21 cellular contexts compared by ENCODE assay signal in the genomic region with DNA sequence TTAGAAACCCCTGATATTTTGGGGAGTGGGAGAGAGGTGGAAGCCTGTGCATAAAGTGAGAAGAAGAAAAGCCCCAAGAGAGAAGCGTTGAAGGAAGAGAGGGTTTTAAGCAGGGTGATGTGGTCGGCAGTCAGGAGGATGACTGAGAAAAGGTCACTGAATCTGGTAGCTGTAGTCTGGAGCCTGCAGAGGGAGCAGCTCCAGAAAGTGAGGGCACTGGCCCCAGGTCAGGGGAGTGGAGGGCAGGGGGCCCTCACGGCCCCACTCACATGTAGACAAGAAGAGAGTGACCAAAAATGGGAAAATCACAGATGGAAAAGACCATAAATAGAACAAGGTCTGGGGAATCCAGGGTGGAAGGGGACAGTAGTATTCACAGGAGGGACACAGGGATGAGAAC.
A peak's percentile ranks its signal among the peaks of the same experiment; 100 is the strongest.
DNase-seq lines count a peak whose midpoint lies in the region; ATAC-seq and TF ChIP-seq lines count a peak whose summit lies in the region.
"Had no signal": no experiment of that assay in that cellular context is flagged by ENCODE, and none has a peak within 500 bp of the region (broad histone marks: within the 10 kb centered on the region; RNA-seq: fewer than 3 reads in every experiment).

No MANE protein-coding gene starts in this region.

- peaks cover 9% of the 10 kb centered on the region for H3K36me3 Mint-ChIP-seq in CD4-positive, CD25-positive, alpha-beta regulatory T cell
- H3K36me3 Mint-ChIP-seq in chondrocyte (ENCODE audit: low read depth) = peaks cover 28% of the 10 kb centered on the region

- H3K9me3 Mint-ChIP-seq in CD4-positive, CD25-positive, alpha-beta regulatory T cell = peaks cover 0 to 12% (median 1%) of the 10 kb centered on the region in 7 donors
- H3K9me3 Mint-ChIP-seq in chondrocyte (ENCODE audit: low read depth) = peaks cover 14% of the 10 kb centered on the region
- H3K9me3 Mint-ChIP-seq: activated CD4-positive, alpha-beta T cell treated with anti-CD3 and anti-CD28 coated beads, Interleukin-2, amount 10 ng/mL, durations not matched to agents 24 days and 14 days had no signal

- no peaks in the 10 kb centered on the region for H3K27me3 ChIP-seq in CD4-positive, CD25-positive, alpha-beta regulatory T cell (ENCODE audit: control insufficient read depth, insufficient read depth, low read length)
- H3K27me3 ChIP-seq in H7 (ENCODE audit: control insufficient read depth, insufficient read depth, low read length) = no peaks in the 10 kb centered on the region
- no peaks in the 10 kb centered on the region for H3K27me3 ChIP-seq in osteoblast (ENCODE audit: insufficient read depth, low read length)
- H3K27me3 ChIP-seq: heart left ventricle, left lung had no signal

- no peaks in the 10 kb centered on the region for H3K9me3 ChIP-seq in CD4-positive, CD25-positive, alpha-beta regulatory T cell (ENCODE audit: control insufficient read depth in 2 of 2, low read length in 2 of 2)
- H3K9me3 ChIP-seq in osteoblast (ENCODE audit: low read depth, low read length) = no peaks in the 10 kb centered on the region
- H3K9me3 ChIP-seq: HAP-1 had no signal

- no peaks in the 10 kb centered on the region for H3K79me2 ChIP-seq in osteoblast (ENCODE audit: insufficient read depth, low read length)

- DNase-seq in CD4-positive, CD25-positive, alpha-beta regulatory T cell = no peak
- DNase-seq in H7 (peak; percentile 38), chondrocyte (ENCODE audit: low spot score) (no peak), osteoblast (ENCODE audit: insufficient read length, low spot score, missing footprints) (no peak), NCI-H2081 treated with DMSO at 0.1 percent for 48 hours (lab: John Stamatoyannopoulos, UW) (no peak), KG1 (lab: John Stamatoyannopoulos, UW) (no peak)
- DNase-seq: activated CD4-positive, alpha-beta T cell treated with anti-CD3 and anti-CD28 coated beads, Interleukin-2, amount 10 ng/mL, durations not matched to agents 24 days and 14 days; activated effector memory CD4-positive, alpha-beta T cell treated with anti-CD3 and anti-CD28 coated beads, Interleukin-2, amount 50 U/mL, for 16 hours; CD4-positive, alpha-beta memory T cell; GDM1; heart left ventricle; left lung; NCI-H1417; NCI-H526 treated with DMSO at 0.1 percent for 48 hours; occipital lobe; right cardiac atrium; stimulated activated CD8-positive, alpha-beta memory T cell treated with anti-CD3 and anti-CD28 coated beads, Interleukin-4, amount 100 ng/mL, for 48 hours; SW 1271 had no signal

- no peak for ATAC-seq in CD4-positive, CD25-positive, alpha-beta regulatory T cell (ENCODE audit: low read depth in 2 of 2)
- no peak for ATAC-seq in activated CD4-positive, CD25-positive, alpha-beta regulatory T cell treated with anti-CD3 and anti-CD28 coated beads, Interleukin-2, amount 50 U/mL, for 24 hours
- ATAC-seq: left lung, Right ventricle myocardium inferior had no signal

- H2AFZ ChIP-seq in osteoblast (ENCODE audit: low read length) = no peak overlapping the region

- H3K4me3 Mint-ChIP-seq in CD4-positive, CD25-positive, alpha-beta regulatory T cell = no peak overlapping the region
- H3K4me3 Mint-ChIP-seq in chondrocyte (ENCODE audit: unreplicated experiment) = no peak overlapping the region
- H3K4me3 Mint-ChIP-seq: activated CD4-positive, alpha-beta T cell treated with anti-CD3 and anti-CD28 coated beads, Interleukin-2, amount 10 ng/mL, durations not matched to agents 24 days and 14 days; CD4-positive, alpha-beta memory T cell had no signal

- H3K4me1 ChIP-seq in CD4-positive, CD25-positive, alpha-beta regulatory T cell (ENCODE audit: control insufficient read depth, insufficient read depth, low read length, poor library complexity, severe bottlenecking) = peaks cover 8% of the 10 kb centered on the region
- peaks cover 3% of the 10 kb centered on the region for H3K4me1 ChIP-seq in osteoblast (ENCODE audit: insufficient read depth, low read length)
- H3K4me1 ChIP-seq: HAP-1 had no signal

- H3K27me3 Mint-ChIP-seq in CD4-positive, CD25-positive, alpha-beta regulatory T cell = no peaks in the 10 kb centered on the region
- H3K27me3 Mint-ChIP-seq in chondrocyte (ENCODE audit: low read depth) = no peaks in the 10 kb centered on the region
- H3K27me3 Mint-ChIP-seq: activated CD4-positive, alpha-beta T cell treated with anti-CD3 and anti-CD28 coated beads, Interleukin-2, amount 10 ng/mL, durations not matched to agents 24 days and 14 days; CD4-positive, alpha-beta memory T cell had no signal

- TF ChIP-seq CTCF in chondrocyte (IDR thresholded peaks at IDR 0.05) (peak; percentile 18), osteoblast (IDR thresholded peaks at IDR 0.05; ENCODE audit: extremely low read depth, low read depth, low read length) (peak; percentile 13)

- H3K4me2 ChIP-seq in osteoblast (ENCODE audit: insufficient read depth, low read length) = no peak overlapping the region

- peaks cover 4 to 27% (median 11%) of the 10 kb centered on the region in 4 donors for H3K4me1 Mint-ChIP-seq in CD4-positive, CD25-positive, alpha-beta regulatory T cell
- peaks cover 7% of the 10 kb centered on the region for H3K4me1 Mint-ChIP-seq in chondrocyte (ENCODE audit: low read depth)
- H3K4me1 Mint-ChIP-seq: activated CD4-positive, alpha-beta T cell treated with anti-CD3 and anti-CD28 coated beads, Interleukin-2, amount 10 ng/mL, durations not matched to agents 24 days and 14 days had no signal

- no peak overlapping the region for H3K4me3 ChIP-seq in CD4-positive, CD25-positive, alpha-beta regulatory T cell (ENCODE audit: low read depth, low read length)
- H3K4me3 ChIP-seq in H7 (ENCODE audit: insufficient read depth, low read depth, low read length) (no peak overlapping the region), osteoblast (ENCODE audit: insufficient read depth, low read length) (no peak overlapping the region)
- H3K4me3 ChIP-seq: HAP-1, heart left ventricle, left lung had no signal

- peak overlapping the region; percentile 58 to 84 (median 81) for H3K27ac Mint-ChIP-seq in CD4-positive, CD25-positive, alpha-beta regulatory T cell
- H3K27ac Mint-ChIP-seq in chondrocyte (ENCODE audit: unreplicated experiment) = no peak overlapping the region
- H3K27ac Mint-ChIP-seq: activated CD4-positive, alpha-beta T cell treated with anti-CD3 and anti-CD28 coated beads, Interleukin-2, amount 10 ng/mL, durations not matched to agents 24 days and 14 days had no signal

- no peak overlapping the region for H3K27ac ChIP-seq in CD4-positive, CD25-positive, alpha-beta regulatory T cell (ENCODE audit: insufficient read depth, low read length, poor library complexity, severe bottlenecking)
- no peak overlapping the region for H3K27ac ChIP-seq in osteoblast (ENCODE audit: low read depth, low read length)

- H4K20me1 ChIP-seq in osteoblast (ENCODE audit: insufficient read depth, low read length) = peaks cover 11% of the 10 kb centered on the region

- H3K36me3 ChIP-seq in CD4-positive, CD25-positive, alpha-beta regulatory T cell (ENCODE audit: control insufficient read depth, insufficient read depth, low read length) = no peaks in the 10 kb centered on the region
- H3K36me3 ChIP-seq in H7 (replicated peaks; ENCODE audit: control insufficient read depth, insufficient read depth, low read length) (no peaks in the 10 kb centered on the region), osteoblast (ENCODE audit: insufficient read depth, low read length) (no peaks in the 10 kb centered on the region)
- H3K36me3 ChIP-seq: HAP-1 had no signal
